ENCODE assay signal across 15 cellular contexts in genomic region chr12:94309348-94309747, GRCh38.
DNase-seq lines count a peak whose midpoint lies in the region; ATAC-seq and TF ChIP-seq lines count a peak whose summit lies in the region.
"Had no signal": no experiment of that assay in that cellular context is flagged by ENCODE, and none has a peak within 500 bp of the region (broad histone marks: within the 10 kb centered on the region; RNA-seq: fewer than 3 reads in every experiment).

No MANE protein-coding gene starts in this region.

- H3K27me3 ChIP-seq in A673 (replicated peaks; ENCODE audit: insufficient read depth, low read depth, low read length, poor library complexity), result no peaks in the 10 kb centered on the region
- H3K27me3 ChIP-seq: MG63, SJCRH30 had no signal

- H3K27ac ChIP-seq in A673 (ENCODE audit: low read depth, low read length, poor library complexity, severe bottlenecking), result no peak overlapping the region
- H3K27ac ChIP-seq: HL-60, SJCRH30 had no signal

- no TSS peak for BruUV-seq in A673 (replicated peaks; lab: Mats Ljungman, UMichigan)

- POLR2A ChIA-PET in A673 (lab: Charles Lee; ENCODE audit: low non-redundant PET), result no interaction called here

- no peak for TF ChIP-seq CTCF in A673 (conservative IDR thresholded peaks at IDR 0.05; ENCODE audit: low read depth, low read length)

- no peak for DNase-seq in NCI-H146 (lab: John Stamatoyannopoulos, UW)
- DNase-seq in NCI-H187 treated with DMSO at 0.1 percent for 48 hours (lab: John Stamatoyannopoulos, UW), result no peak
- no peak for DNase-seq in NAMALWA (ENCODE audit: low spot score)
- no peak for DNase-seq in A673 (ENCODE audit: low spot score)
- DNase-seq: activated naive CD4-positive, alpha-beta T cell treated with Interleukin-2 at 50 U/mL for 16 hours; cerebellar nuclear complex; MG63; naive B cell; NCI-H69; SJCRH30 had no signal

- no peaks in the 10 kb centered on the region for H3K4me1 ChIP-seq in A673 (ENCODE audit: insufficient read depth, low read length, poor library complexity, severe bottlenecking)
- H3K4me1 ChIP-seq: SJCRH30 had no signal

- CTCF ChIA-PET in A673 (lab: Charles Lee), result no interaction called here

- intact Hi-C loops in A673 (cut with micrococcal nuclease; ENCODE audit: unreplicated experiment), result no loop called here

- ATAC-seq in GM18502 (IDR thresholded peaks at IDR 0.05; ENCODE audit: poor library complexity, unreplicated experiment), result peak; percentile 78
- ATAC-seq in GM19452 (IDR thresholded peaks at IDR 0.05; ENCODE audit: unreplicated experiment), result peak; percentile 82
- ATAC-seq in HG02798 (IDR thresholded peaks at IDR 0.05; ENCODE audit: poor library complexity, unreplicated experiment), result peak; percentile 59
- ATAC-seq in HG03469 (IDR thresholded peaks at IDR 0.05; ENCODE audit: unreplicated experiment), result peak; percentile 69

- no peak overlapping the region for H3K4me3 ChIP-seq in A673 (ENCODE audit: low read depth, low read length, poor library complexity, severe bottlenecking)
- H3K4me3 ChIP-seq: MG63, SJCRH30 had no signal

- no peaks in the 10 kb centered on the region for H3K9me3 ChIP-seq in A673 (ENCODE audit: low read depth, low read length, poor library complexity, severe bottlenecking)
- H3K9me3 ChIP-seq: MG63, SJCRH30 had no signal

- peaks cover 9% of the 10 kb centered on the region for H3K36me3 ChIP-seq in A673 (ENCODE audit: insufficient read depth, low read length, poor library complexity, severe bottlenecking)
